ENCODE assay signal across 31 cellular contexts in genomic region chr15:29713784-29714183, GRCh38.
"Had no signal": no experiment of that assay in that cellular context is flagged by ENCODE, and none has a peak within 500 bp of the region (broad histone marks: within the 10 kb centered on the region; RNA-seq: fewer than 3 reads in every experiment).

No MANE protein-coding gene starts in this region.

- H3K4me3 ChIP-seq: body of pancreas, colonic mucosa, esophagus muscularis mucosa, gastrocnemius medialis, heart right ventricle had no signal

- H3K27ac ChIP-seq: body of pancreas, colonic mucosa, esophagus muscularis mucosa, foreskin keratinocyte, gastrocnemius medialis had no signal

- DNase-seq: activated CD4-positive, alpha-beta memory T cell treated with anti-CD3 and anti-CD28 coated beads for 36 hours; activated CD4-positive, alpha-beta T cell treated with anti-CD3 and anti-CD28 coated beads for 36 hours; activated CD4-positive, alpha-beta T cell treated with anti-CD3 and anti-CD28 coated beads, Interleukin-2, amount 10 ng/mL, durations not matched to agents 24 days and 14 days; activated CD4-positive, CD25-positive, alpha-beta regulatory T cell; activated CD4-positive, CD25-positive, alpha-beta regulatory T cell treated with anti-CD3 and anti-CD28 coated beads, Interleukin-2, amount 50 U/mL, for 72 hours; activated CD8-positive, alpha-beta memory T cell treated with anti-CD3 and anti-CD28 coated beads, Interleukin-2, amount 10 ng/mL, durations not matched to agents 7 days and 5 days; activated CD8-positive, alpha-beta memory T cell treated with anti-CD3 and anti-CD28 coated beads, Interleukin-2, amount 50 U/mL, for 4 hours; activated CD8-positive, alpha-beta T cell treated with anti-CD3 and anti-CD28 coated beads, Interleukin-2, amount 10 ng/mL, durations not matched to agents 7 days and 5 days; activated gamma-delta T cell; activated naive CD4-positive, alpha-beta T cell; activated naive CD4-positive, alpha-beta T cell treated with anti-CD3 and anti-CD28 coated beads, Interleukin-2, amount 50 U/mL, for 16 hours; activated T-cell treated with anti-CD3 and anti-CD28 coated beads, Interleukin-2, amount 50 U/mL, for 1 hour; activated T-cell treated with anti-CD3 and anti-CD28 coated beads, Interleukin-2, amount 50 U/mL, for 72 hours; amniotic stem cell; anterior cingulate cortex; body of pancreas; central memory CD4-positive, alpha-beta T cell; cerebellar nuclear complex; colonic mucosa; effector CD8-positive, alpha-beta T cell; foreskin keratinocyte; gastrocnemius medialis; glutamatergic neuron; heart right ventricle; T-helper 1 cell; T-helper 17 cell; T1000 had no signal

- H3K9me3 Mint-ChIP-seq: activated CD4-positive, alpha-beta memory T cell treated with anti-CD3 and anti-CD28 coated beads for 36 hours; activated CD4-positive, alpha-beta T cell treated with anti-CD3 and anti-CD28 coated beads, Interleukin-2, amount 10 ng/mL, durations not matched to agents 24 days and 14 days; activated T-cell treated with anti-CD3 and anti-CD28 coated beads, Interleukin-2, amount 50 U/mL, for 72 hours; T-helper 2 cell treated with Interferon-gamma antibody and Interleukin-4, amounts not matched to agents 5 μg/mL and 100 μg/mL, for 36 hours had no signal

- H3K27ac Mint-ChIP-seq: activated CD4-positive, alpha-beta memory T cell treated with anti-CD3 and anti-CD28 coated beads for 36 hours; activated CD4-positive, alpha-beta T cell treated with anti-CD3 and anti-CD28 coated beads for 36 hours; activated CD4-positive, alpha-beta T cell treated with anti-CD3 and anti-CD28 coated beads, Interleukin-2, amount 10 ng/mL, durations not matched to agents 24 days and 14 days; activated CD8-positive, alpha-beta memory T cell treated with anti-CD3 and anti-CD28 coated beads, Interleukin-2, amount 10 ng/mL, durations not matched to agents 7 days and 5 days; activated CD8-positive, alpha-beta T cell treated with anti-CD3 and anti-CD28 coated beads, Interleukin-2, amount 10 ng/mL, durations not matched to agents 7 days and 5 days; activated naive CD8-positive, alpha-beta T cell; activated T-cell treated with anti-CD3 and anti-CD28 coated beads, Interleukin-2, amount 50 U/mL, for 72 hours; T-helper 17 cell; T-helper 2 cell treated with Interferon-gamma antibody and Interleukin-4, amounts not matched to agents 5 μg/mL and 100 μg/mL, for 36 hours had no signal

- H3K27me3 Mint-ChIP-seq: activated CD4-positive, alpha-beta memory T cell treated with anti-CD3 and anti-CD28 coated beads for 36 hours; activated CD4-positive, alpha-beta T cell treated with anti-CD3 and anti-CD28 coated beads, Interleukin-2, amount 10 ng/mL, durations not matched to agents 24 days and 14 days had no signal

- H3K9me3 ChIP-seq: body of pancreas, colonic mucosa, esophagus muscularis mucosa, gastrocnemius medialis, heart right ventricle had no signal

- H3K27me3 ChIP-seq: body of pancreas, colonic mucosa, esophagus muscularis mucosa, foreskin keratinocyte, gastrocnemius medialis, heart right ventricle had no signal

- ATAC-seq: activated CD4-positive, alpha-beta T cell treated with anti-CD3 and anti-CD28 coated beads for 36 hours; activated CD8-positive, alpha-beta memory T cell treated with anti-CD3 and anti-CD28 coated beads, Interleukin-2, amount 10 ng/mL, durations not matched to agents 7 days and 5 days; activated CD8-positive, alpha-beta T cell treated with anti-CD3 and anti-CD28 coated beads, Interleukin-2, amount 10 ng/mL, durations not matched to agents 7 days and 5 days; activated T-cell treated with anti-CD3 and anti-CD28 coated beads, Interleukin-2, amount 50 U/mL, for 72 hours; body of pancreas; foreskin keratinocyte; gastrocnemius medialis; heart right ventricle; T-helper 17 cell had no signal

- H3K4me1 Mint-ChIP-seq: activated CD4-positive, alpha-beta T cell treated with anti-CD3 and anti-CD28 coated beads for 36 hours; activated CD4-positive, alpha-beta T cell treated with anti-CD3 and anti-CD28 coated beads, Interleukin-2, amount 10 ng/mL, durations not matched to agents 24 days and 14 days; activated CD8-positive, alpha-beta memory T cell treated with anti-CD3 and anti-CD28 coated beads, Interleukin-2, amount 10 ng/mL, durations not matched to agents 7 days and 5 days; T-helper 17 cell had no signal

- FAIRE-seq: endometrium had no signal

- H3K4me3 Mint-ChIP-seq: activated CD4-positive, alpha-beta memory T cell treated with anti-CD3 and anti-CD28 coated beads for 36 hours; activated CD4-positive, alpha-beta T cell treated with anti-CD3 and anti-CD28 coated beads for 36 hours; activated CD4-positive, alpha-beta T cell treated with anti-CD3 and anti-CD28 coated beads, Interleukin-2, amount 10 ng/mL, durations not matched to agents 24 days and 14 days; activated CD8-positive, alpha-beta memory T cell treated with anti-CD3 and anti-CD28 coated beads, Interleukin-2, amount 10 ng/mL, durations not matched to agents 7 days and 5 days; activated CD8-positive, alpha-beta T cell treated with anti-CD3 and anti-CD28 coated beads, Interleukin-2, amount 10 ng/mL, durations not matched to agents 7 days and 5 days; activated naive CD8-positive, alpha-beta T cell; activated T-cell treated with anti-CD3 and anti-CD28 coated beads, Interleukin-2, amount 50 U/mL, for 72 hours; T-helper 17 cell; T-helper 2 cell treated with Interferon-gamma antibody and Interleukin-4, amounts not matched to agents 5 μg/mL and 100 μg/mL, for 36 hours had no signal

- H3K36me3 Mint-ChIP-seq: activated CD4-positive, alpha-beta memory T cell treated with anti-CD3 and anti-CD28 coated beads for 36 hours; activated CD8-positive, alpha-beta memory T cell treated with anti-CD3 and anti-CD28 coated beads, Interleukin-2, amount 10 ng/mL, durations not matched to agents 7 days and 5 days; activated naive CD8-positive, alpha-beta T cell had no signal

- H3K4me1 ChIP-seq: body of pancreas, colonic mucosa, esophagus muscularis mucosa, foreskin keratinocyte, gastrocnemius medialis had no signal

- H3K36me3 ChIP-seq: colonic mucosa had no signal
